ENCODE assay signal across 8 cellular contexts in the genomic region with DNA sequence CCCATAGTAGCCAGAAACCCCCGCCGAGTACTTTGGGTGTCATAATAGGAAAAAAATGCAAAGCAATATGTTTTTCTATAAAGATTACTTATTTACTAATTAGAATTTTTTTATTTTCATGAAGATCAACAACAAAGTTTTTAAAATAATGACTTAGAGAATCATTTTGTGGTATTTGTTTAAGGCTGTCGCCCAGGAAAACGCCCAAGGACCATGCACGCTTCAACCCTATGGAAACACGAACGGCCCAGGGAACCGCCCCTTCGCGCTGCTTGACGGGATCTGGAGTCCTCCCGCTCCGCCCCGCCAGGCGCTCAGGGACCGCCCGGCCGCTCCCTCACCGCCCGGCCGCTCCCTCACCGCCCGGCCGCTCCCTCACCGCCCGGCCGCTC. TPM values are rescaled to one million over a fixed set of nuclear protein-coding genes. Genes with fewer than 3 reads are reported as not detected.
A peak's percentile ranks its signal among the peaks of the same experiment; 100 is the strongest.
DNase-seq lines count a peak whose midpoint lies in the region; ATAC-seq, FAIRE-seq and TF ChIP-seq lines count a peak whose summit lies in the region.

No MANE protein-coding gene starts in this region.

- H3K14ac ChIP-seq in trophoblast cell (ENCODE audit: low read length), result no peak overlapping the region

- no peak overlapping the region for H2AFZ ChIP-seq in trophoblast cell (ENCODE audit: insufficient read depth, low read length, poor library complexity)

- no peak overlapping the region for H2BK5ac ChIP-seq in trophoblast cell (ENCODE audit: low read depth, low read length, poor library complexity)

- H4K12ac ChIP-seq in trophoblast cell (ENCODE audit: low read depth, low read length), result no peak overlapping the region

- H2BK12ac ChIP-seq in trophoblast cell (ENCODE audit: low read length), result no peak overlapping the region

- TF ChIP-seq POLR2A in Raji (IDR thresholded peaks at IDR 0.05; ENCODE audit: insufficient read depth, low read depth, low read length) (peak; percentile 51; the same call in 1 of the 2 replicates), heart left ventricle (IDR thresholded peaks at IDR 0.05) (no peak)

- peak overlapping the region in 1 of 2 donors; percentile 97 for H3K4me3 Mint-ChIP-seq in CD14-positive monocyte
- H3K4me3 Mint-ChIP-seq in activated T-helper 17 cell treated with anti-CD3 and anti-CD28 coated beads, Interleukin-2, amount 50 U/mL, for 72 hours, result peak overlapping the region; percentile 97

- peak overlapping the region in 2 of 7 donors; percentile 85 to 91 for H3K27ac Mint-ChIP-seq in CD14-positive monocyte
- peak overlapping the region; percentile 95 for H3K27ac Mint-ChIP-seq in activated T-helper 17 cell treated with anti-CD3 and anti-CD28 coated beads, Interleukin-2, amount 50 U/mL, for 72 hours

- no peak overlapping the region for H4K91ac ChIP-seq in trophoblast cell (ENCODE audit: low read depth, low read length)

- peaks cover 13% of the 10 kb centered on the region for H3K79me2 ChIP-seq in trophoblast cell (ENCODE audit: control insufficient read depth, insufficient read depth, low read length, poor library complexity)

- no peak overlapping the region for H2BK120ac ChIP-seq in trophoblast cell (ENCODE audit: insufficient read depth, low read length, poor library complexity)

- peaks cover 0 to 4% (median 0%) of the 10 kb centered on the region in 7 donors for H3K9me3 Mint-ChIP-seq in CD14-positive monocyte
- H3K9me3 Mint-ChIP-seq in activated T-helper 17 cell treated with anti-CD3 and anti-CD28 coated beads, Interleukin-2, amount 50 U/mL, for 72 hours, result no peaks in the 10 kb centered on the region

- peaks cover 15% of the 10 kb centered on the region for H3K4me1 Mint-ChIP-seq in CD14-positive monocyte
- H3K4me1 Mint-ChIP-seq in activated T-helper 17 cell treated with anti-CD3 and anti-CD28 coated beads, Interleukin-2, amount 50 U/mL, for 72 hours, result no peaks in the 10 kb centered on the region

- H3K27me3 ChIP-seq in heart left ventricle, result no peaks in the 10 kb centered on the region
- no peaks in the 10 kb centered on the region for H3K27me3 ChIP-seq in trophoblast cell (ENCODE audit: insufficient read depth, low read length)

- H3K18ac ChIP-seq in trophoblast cell (ENCODE audit: low read length), result no peak overlapping the region

- H3K4me3 ChIP-seq in heart left ventricle, result peak overlapping the region; percentile 9 to 98 (median 48)
- peak overlapping the region in 6 of 7 experiments; percentile 3 to 98 (median 18) for H3K4me3 ChIP-seq in skin epidermis
- no peak overlapping the region for H3K4me3 ChIP-seq in trophoblast cell (ENCODE audit: low read depth, low read length)

- ATAC-seq in GM21423 (IDR thresholded peaks at IDR 0.05; ENCODE audit: unreplicated experiment), result peak; percentile 90
- peak; percentile 92 for ATAC-seq in activated T-helper 17 cell treated with anti-CD3 and anti-CD28 coated beads, Interleukin-2, amount 50 U/mL, for 72 hours (replicated peaks)
- ATAC-seq in heart left ventricle, result peak; percentile 91 to 96 (median 94)

- no peak overlapping the region for H2AK5ac ChIP-seq in trophoblast cell (ENCODE audit: low read length)

- H3K4ac ChIP-seq in trophoblast cell (ENCODE audit: low read depth, low read length), result no peak overlapping the region

- H3K27ac ChIP-seq in heart left ventricle, result peak overlapping the region in 6 of 12 donors; percentile 2 to 49 (median 36)
- peak overlapping the region in 2 of 21 experiments; percentile 0 for H3K27ac ChIP-seq in skin epidermis
- no peak overlapping the region for H3K27ac ChIP-seq in trophoblast cell (ENCODE audit: low read depth, low read length)

- TF ChIP-seq CTCF in CD14-positive monocyte (IDR thresholded peaks at IDR 0.05) (no peak), heart left ventricle (IDR thresholded peaks at IDR 0.05) (no peak)

- peaks cover 1 to 2% (median 1%) of the 10 kb centered on the region in 3 donors for H3K27me3 Mint-ChIP-seq in CD14-positive monocyte (ENCODE audit: low read depth in 3 of 3)
- no peaks in the 10 kb centered on the region for H3K27me3 Mint-ChIP-seq in activated T-helper 17 cell treated with anti-CD3 and anti-CD28 coated beads, Interleukin-2, amount 50 U/mL, for 72 hours

- peaks cover 0 to 32% (median 29%) of the 10 kb centered on the region in 9 donors for H3K36me3 ChIP-seq in heart left ventricle
- peaks cover 25 to 26% of the 10 kb centered on the region in 2 experiments for H3K36me3 ChIP-seq in trophoblast cell (ENCODE audit: control insufficient read depth in 1 of 2, insufficient read depth in 2 of 2, low read length in 2 of 2)

- WGBS in heart left ventricle, 4 donors, result 3 to 4% (median 4%) methylated on average over 22 to 25 of the region's 27 CpGs
- no CpG with 5 or more reads among the region's 27 CpGs for WGBS in trophoblast cell (ENCODE audit: extremely low coverage, insufficient coverage, insufficient read length)

- H3K4me2 ChIP-seq in trophoblast cell (ENCODE audit: low read length), result no peak overlapping the region

- intact Hi-C loops in CD14-positive monocyte (cut with micrococcal nuclease), result loop anchor here in 1 of 2 donors (5.0 to 10.0 kb wide), 2 partner anchors 70 to 422 kb away; a partner anchor contains a TSS
- intact Hi-C loops in heart left ventricle (cut with DNase I), result loop anchor here in 2 of 10 donors (5.0 to 10.0 kb wide), 3 partner anchors 43 to 70 kb away; no protein-coding TSS in a partner anchor

- no peak overlapping the region for H3K9ac ChIP-seq in trophoblast cell (ENCODE audit: low read length)

- H4K8ac ChIP-seq in trophoblast cell (ENCODE audit: low read depth, low read length), result no peak overlapping the region

- H3K79me1 ChIP-seq in trophoblast cell (ENCODE audit: low read length), result peaks cover 6% of the 10 kb centered on the region

- no peak overlapping the region for H3K23ac ChIP-seq in trophoblast cell (ENCODE audit: low read length)

- DNase-seq in CD14-positive monocyte (ENCODE audit: low spot score), result peak; percentile 89
- DNase-seq in HTR-8/SVneo (ENCODE audit: insufficient read length, low spot score), result peak; percentile 93
- peak; percentile 94 to 97 (median 96) for DNase-seq in heart left ventricle
- no peak for DNase-seq in trophoblast cell

- H3K9me3 ChIP-seq in heart left ventricle (no peaks in the 10 kb centered on the region), trophoblast cell (ENCODE audit: insufficient read depth, low read depth, low read length) (no peaks in the 10 kb centered on the region)

- peaks cover 0 to 24% (median 15%) of the 10 kb centered on the region in 12 donors for H3K4me1 ChIP-seq in heart left ventricle
- H3K4me1 ChIP-seq in trophoblast cell (ENCODE audit: control insufficient read depth in 1 of 2, insufficient read depth in 2 of 2, low read length in 2 of 2), result no peaks in the 10 kb centered on the region

- H3K36me3 Mint-ChIP-seq in CD14-positive monocyte, result peaks cover 18 to 24% of the 10 kb centered on the region in 2 donors
- peaks cover 50% of the 10 kb centered on the region for H3K36me3 Mint-ChIP-seq in activated T-helper 17 cell treated with anti-CD3 and anti-CD28 coated beads, Interleukin-2, amount 50 U/mL, for 72 hours (ENCODE audit: low read depth)

- FAIRE-seq in HTR-8/SVneo (lab: Jason Lieb, UNC), result no peak

RNA-seq across cellular contexts. Expression of a gene that starts 0.4 kb away (rescaled TPM):
- polyA plus RNA-seq in CD14-positive monocyte (10 to 100 TPM; 23.2 TPM), heart left ventricle (10 to 100 TPM; 10.6 to 37.9 TPM)
- total RNA-seq in activated T-helper 17 cell treated with anti-CD3 and anti-CD28 coated beads, Interleukin-2, amount 50 U/mL, for 72 hours, result 100 to 1,000 TPM; 136 to 227 TPM
- total RNA-seq in heart left ventricle, result 10 to 100 TPM; 12.6 to 50.7 (median 20.4) TPM
- 215 and 223 TPM in 2 replicates for polyA plus RNA-seq in trophoblast cell (2013)

RNA-seq across cellular contexts. Expression of a gene that starts 38.9 kb away (rescaled TPM):
- 1 to 10 TPM; 4.0 to 6.7 TPM for polyA plus RNA-seq in CD14-positive monocyte
- 10 to 100 TPM; 25.9 to 27.3 TPM for total RNA-seq in activated T-helper 17 cell treated with anti-CD3 and anti-CD28 coated beads, Interleukin-2, amount 50 U/mL, for 72 hours
- total RNA-seq in heart left ventricle, result 10 to 100 TPM in 1 of 9 donors, 1 to 10 TPM in 8; 4.1 to 11.8 (median 5.3) TPM
- 1 to 10 TPM; 6.8 to 7.2 TPM for polyA plus RNA-seq in heart left ventricle
- 7.4 and 8.3 TPM in 2 replicates for polyA plus RNA-seq in trophoblast cell (2013)

Comparison
In these comparisons a context has a peak if more than half of its experiments do, and no peak if none do; other contexts are left out.
1. DNase-seq: peak in CD14-positive monocyte (single experiment), HTR-8/SVneo (single experiment) and heart left ventricle (5 of 5); none in trophoblast cell (0 of 2).
2. Peak in every context shown above with its lines, with median percentiles within 50 percentile points of each other: ATAC-seq.